ENCODE assay signal across 7 cellular contexts in genomic region chr10:70537398-70538194, GRCh38. TPM values are rescaled to one million over a fixed set of nuclear protein-coding genes. Genes with fewer than 3 reads are reported as not detected.
A peak's percentile ranks its signal among the peaks of the same experiment; 100 is the strongest.
DNase-seq lines count a peak whose midpoint lies in the region; ATAC-seq, FAIRE-seq and TF ChIP-seq lines count a peak whose summit lies in the region.

No MANE protein-coding gene starts in this region.

- H3K27ac ChIP-seq in brain microvascular endothelial cell (no peak overlapping the region), pancreas (no peak overlapping the region)

- peak; percentile 49 for TF ChIP-seq CTCF in GM10266 (IDR thresholded peaks at IDR 0.05; ENCODE audit: control insufficient read depth, insufficient read depth, low read depth, missing control alignments)
- peak; percentile 63 for TF ChIP-seq CTCF in LNCaP clone FGC (IDR thresholded peaks at IDR 0.05; ENCODE audit: control insufficient read depth, extremely low read depth, insufficient read depth)
- TF ChIP-seq CTCF in brain microvascular endothelial cell (IDR thresholded peaks at IDR 0.05; ENCODE audit: low read depth, low read length, missing control alignments): peak; percentile 73
- TF ChIP-seq CTCF in pancreas (IDR thresholded peaks at IDR 0.05): no peak

- in situ Hi-C loops in brain microvascular endothelial cell (cut with HindIII; ENCODE audit: low pct_ligation_motif_present, low sequenced_read_pairs): no loop called here

- no peaks in the 10 kb centered on the region for H3K36me3 ChIP-seq in brain microvascular endothelial cell (replicated peaks)
- peaks cover 0 to 3% (median 0%) of the 10 kb centered on the region in 3 donors for H3K36me3 ChIP-seq in pancreas

- H3K4me3 ChIP-seq in LNCaP clone FGC (ENCODE audit: low read depth, low read length): no peak overlapping the region
- no peak overlapping the region for H3K4me3 ChIP-seq in brain microvascular endothelial cell (ENCODE audit: low read depth, low read length)
- no peak overlapping the region for H3K4me3 ChIP-seq in pancreas

- H3K9me3 ChIP-seq in pancreas: no peaks in the 10 kb centered on the region

- intact Hi-C loops in pancreas (cut with DNase I): loop anchor here in 1 of 3 donors (5.0 kb wide), 1 partner anchor 75 kb away; no protein-coding TSS in a partner anchor

- H3K27me3 ChIP-seq in brain microvascular endothelial cell (replicated peaks): no peaks in the 10 kb centered on the region
- no peaks in the 10 kb centered on the region for H3K27me3 ChIP-seq in pancreas

- FAIRE-seq in pancreas (lab: Jason Lieb, UNC): no peak

- no peaks in the 10 kb centered on the region for H3K4me1 ChIP-seq in pancreas

- WGBS in pancreas, 2 donors: 43 to 52% methylated on average over 15 of the region's 15 CpGs

- DNase-seq in GM10266 (ENCODE audit: extremely low spot score): peak; percentile 51
- DNase-seq in LNCaP clone FGC (ENCODE audit: low read depth): no peak
- DNase-seq in brain microvascular endothelial cell: no peak
- DNase-seq in pancreas: peak in 3 of 6 donors; percentile 28 to 73 (median 55)
- no peak for DNase-seq in NCI-H1092 treated with DMSO at 0.1 percent for 48 hours (lab: John Stamatoyannopoulos, UW)
- no peak for DNase-seq in T1000 (lab: John Stamatoyannopoulos, UW)

- ATAC-seq in pancreas (peak in 3 of 4 donors; percentile 47 to 57 (median 49)), HG02623 (IDR thresholded peaks at IDR 0.05; ENCODE audit: unreplicated experiment) (no peak)

RNA-seq across cellular contexts. Expression of gene PALD1, which starts 59.0 kb away (rescaled TPM):
- total RNA-seq in pancreas: 10 to 100 TPM in 1 of 6 donors, 1 to 10 TPM in 5; 2.2 to 15.1 (median 3.1) TPM
- 10 to 100 TPM in 1 of 2 donors, 1 to 10 TPM in 1; 6.2 to 12.4 TPM for polyA plus RNA-seq in pancreas

Comparison
In these comparisons a context has a peak if more than half of its experiments do, and no peak if none do; other contexts are left out.
1. CTCF ChIP-seq: peak in GM10266 (single experiment), LNCaP clone FGC (single experiment) and brain microvascular endothelial cell (single experiment); none in pancreas (0 of 4).